Comparison of ENCODE assay signal across 8 cellular contexts in the genomic region with DNA sequence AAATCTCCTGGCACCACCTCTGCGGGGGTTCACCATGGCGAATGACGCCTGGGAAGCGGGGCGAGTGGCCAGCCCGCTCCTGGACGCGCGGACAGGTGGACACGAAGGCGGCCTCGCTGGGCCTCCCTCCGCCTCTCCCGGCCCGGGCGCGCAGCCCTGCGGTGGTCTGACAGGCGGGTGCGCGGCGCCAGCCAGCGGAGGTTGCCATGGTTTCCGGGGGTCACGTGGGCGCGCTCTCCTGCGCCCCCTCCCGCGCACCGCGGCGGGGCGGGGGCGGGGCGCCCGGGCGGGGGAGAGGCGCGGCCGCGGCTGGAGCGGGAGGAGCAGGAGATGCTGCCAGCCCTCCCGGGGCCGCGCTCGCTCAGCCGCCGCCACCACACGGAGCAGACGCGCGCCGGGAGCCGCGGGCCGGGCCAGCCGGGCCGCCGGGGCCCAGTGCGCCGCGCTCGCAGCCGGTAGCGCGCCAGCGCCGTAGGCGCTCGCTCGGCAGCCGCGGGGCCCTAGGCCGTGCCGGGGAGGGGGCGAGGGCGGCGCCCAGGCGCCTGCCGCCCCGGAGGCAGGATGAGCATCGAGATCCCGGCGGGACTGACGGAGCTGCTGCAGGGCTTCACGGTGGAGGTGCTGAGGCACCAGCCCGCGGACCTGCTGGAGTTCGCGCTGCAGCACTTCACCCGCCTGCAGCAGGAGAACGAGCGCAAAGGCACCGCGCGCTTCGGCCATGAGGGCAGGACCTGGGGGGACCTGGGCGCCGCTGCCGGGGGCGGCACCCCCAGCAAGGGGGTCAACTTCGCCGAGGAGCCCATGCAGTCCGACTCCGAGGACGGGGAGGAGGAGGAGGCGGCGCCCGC. TPM values are rescaled to one million over a fixed set of nuclear protein-coding genes. Genes with fewer than 3 reads are reported as not detected.
DNase-seq lines count a peak whose midpoint lies in the region.

A gene (plus strand): TSS at position 359 of the 848 bp plus-strand sequence. CDS start 203 bp downstream, at position 562.

- peak within 1 kb of the TSS; percentile 83 for H2AFZ ChIP-seq in GM23248

- DNase-seq in DMS53 (lab: John Stamatoyannopoulos, UW), result peak; percentile 95
- DNase-seq in GM23248, result peak; percentile 71
- peak; percentile 63 for DNase-seq in LoVo (ENCODE audit: low spot score)
- DNase-seq in SK-N-MC (ENCODE audit: low read depth, low spot score), result no peak
- DNase-seq in activated naive CD4-positive, alpha-beta T cell treated with anti-CD3 and anti-CD28 coated beads, Interleukin-2, amount 10 ng/mL, durations not matched to agents 7 days and 5 days, result peak; percentile 78
- peak; percentile 86 for DNase-seq in globus pallidus (ENCODE audit: low spot score)
- peak; percentile 6 to 90 (median 79) for DNase-seq in nucleus accumbens (lab: John Stamatoyannopoulos, UW)
- peak; percentile 83 for DNase-seq in superior temporal gyrus (ENCODE audit: extremely low spot score)

- H3K4me2 ChIP-seq in GM23248 (ENCODE audit: unreplicated experiment), result peak within 1 kb of the TSS; percentile 93

- no peaks in the 10 kb centered on the region for H3K27me3 ChIP-seq in GM23248 (replicated peaks; ENCODE audit: insufficient read depth)

- H3K36me3 ChIP-seq in GM23248 (ENCODE audit: low read depth) (no peaks in the 10 kb centered on the region), SK-N-MC (ENCODE audit: insufficient read depth, low read length) (no peaks in the 10 kb centered on the region)

- H3K9me2 ChIP-seq in GM23248 (ENCODE audit: insufficient read depth), result no peaks in the 10 kb centered on the region

- in situ Hi-C loops in GM23248 (cut with MboI), result no loop called here

- H3K4me3 ChIP-seq in GM23248 (peak within 1 kb of the TSS; percentile 76), SK-N-MC (peak within 1 kb of the TSS; percentile 89)

- no peaks in the 10 kb centered on the region for H3K36me3 Mint-ChIP-seq in activated naive CD4-positive, alpha-beta T cell treated with anti-CD3 and anti-CD28 coated beads, Interleukin-2, amount 10 ng/mL, durations not matched to agents 7 days and 5 days

- H3K27ac Mint-ChIP-seq in activated naive CD4-positive, alpha-beta T cell treated with anti-CD3 and anti-CD28 coated beads, Interleukin-2, amount 10 ng/mL, durations not matched to agents 7 days and 5 days, result no peak within 1 kb of the TSS

- CTCF ChIA-PET in activated naive CD4-positive, alpha-beta T cell treated with anti-CD3 and anti-CD28 coated beads, Interleukin-2, amount 10 ng/mL, durations not matched to agents 7 days and 5 days (lab: Charles Lee), result no interaction called here

- H3K4me1 Mint-ChIP-seq in activated naive CD4-positive, alpha-beta T cell treated with anti-CD3 and anti-CD28 coated beads, Interleukin-2, amount 10 ng/mL, durations not matched to agents 7 days and 5 days, result peaks cover 13% of the 10 kb centered on the region

- H3K27ac ChIP-seq in GM23248 (no peak within 1 kb of the TSS), SK-N-MC (no peak within 1 kb of the TSS)

- H3K9me3 ChIP-seq in GM23248 (ENCODE audit: low read depth) (no peaks in the 10 kb centered on the region), SK-N-MC (ENCODE audit: low read depth, low read length) (no peaks in the 10 kb centered on the region)

- H3K9ac ChIP-seq in GM23248 (peak within 1 kb of the TSS; percentile 38; the same call in 1 of the 2 replicates), SK-N-MC (ENCODE audit: insufficient read length) (peak within 1 kb of the TSS; percentile 59)

- H3F3A ChIP-seq in GM23248 (ENCODE audit: insufficient read depth), result peaks cover 14% of the 10 kb centered on the region; the same call in 1 of the 2 replicates

- peaks cover 6% of the 10 kb centered on the region; the same call in 1 of the 2 replicates for H3K4me1 ChIP-seq in GM23248 (ENCODE audit: insufficient read depth)

- no peaks in the 10 kb centered on the region for H3K79me2 ChIP-seq in GM23248 (ENCODE audit: insufficient read depth)

- 1 to 2% methylated on average over 42 to 57 of the region's 110 CpGs for WGBS in GM23248 (ENCODE audit: low coverage in 1 of 2, low lambda C conversion rate in 2 of 2, missing lambda C conversion rate in 2 of 2), 2 experiments

- no peaks in the 10 kb centered on the region for H4K20me1 ChIP-seq in GM23248 (ENCODE audit: insufficient read depth)

- peak within 1 kb of the TSS; percentile 81 for H3K4me3 Mint-ChIP-seq in activated naive CD4-positive, alpha-beta T cell treated with anti-CD3 and anti-CD28 coated beads, Interleukin-2, amount 10 ng/mL, durations not matched to agents 7 days and 5 days

- peaks cover 29% of the 10 kb centered on the region for H3K27me3 Mint-ChIP-seq in activated naive CD4-positive, alpha-beta T cell treated with anti-CD3 and anti-CD28 coated beads, Interleukin-2, amount 10 ng/mL, durations not matched to agents 7 days and 5 days

- H3K9me3 Mint-ChIP-seq in activated naive CD4-positive, alpha-beta T cell treated with anti-CD3 and anti-CD28 coated beads, Interleukin-2, amount 10 ng/mL, durations not matched to agents 7 days and 5 days, result no peaks in the 10 kb centered on the region

RNA-seq across cellular contexts. Expression of the gene that starts here (rescaled TPM):
- 1.0 and 3.2 TPM in 2 replicates for total RNA-seq in GM23248 (2014; rRNA removed; shearing (Covaris generic))
- polyA plus RNA-seq in GM23248 (2016; fragmentation: Nextera tagmentation; extraction: Ambion mirVana), result 0.81 and 0.89 TPM in 2 replicates
